11 cellular contexts compared by ENCODE assay signal in the genomic region with DNA sequence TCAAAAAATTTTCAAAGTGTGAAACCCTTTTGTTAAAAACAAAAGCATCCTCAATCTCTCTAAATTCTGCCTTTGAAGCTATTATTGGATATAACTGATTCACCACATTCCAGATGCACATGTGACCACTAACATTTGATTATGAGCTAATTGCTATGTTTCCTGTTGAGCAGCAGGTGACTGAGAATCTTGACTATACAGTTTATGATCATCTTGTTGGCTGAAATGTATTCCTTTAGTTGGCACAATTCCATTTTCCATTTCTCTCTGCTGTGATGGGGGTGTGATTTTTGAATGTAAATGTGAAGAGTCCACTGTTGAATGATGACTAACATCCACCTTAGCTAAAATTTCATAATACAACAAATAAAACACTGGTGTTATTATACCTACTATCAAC. TPM values are rescaled to one million over a fixed set of nuclear protein-coding genes. Genes with fewer than 3 reads are reported as not detected.
DNase-seq lines count a peak whose midpoint lies in the region; ATAC-seq and TF ChIP-seq lines count a peak whose summit lies in the region.
"Had no signal": no experiment of that assay in that cellular context is flagged by ENCODE, and none has a peak within 500 bp of the region (broad histone marks: within the 10 kb centered on the region; RNA-seq: fewer than 3 reads in every experiment).

No MANE protein-coding gene starts in this region.

- no peak for TF ChIP-seq POLR2A in spleen (IDR thresholded peaks at IDR 0.05)

- no peak for ATAC-seq in HG03460 (IDR thresholded peaks at IDR 0.05; ENCODE audit: unreplicated experiment)
- ATAC-seq: Panc1 had no signal

- no peak overlapping the region for H3K4me3 ChIP-seq in SJCRH30
- H3K4me3 ChIP-seq in spleen: no peak overlapping the region

- intact Hi-C loops in spleen (cut with DNase I; ENCODE audit: low total_unique reads): no loop called here

- H3K36me3 ChIP-seq in SJCRH30 (peaks cover 29% of the 10 kb centered on the region), spleen (peaks cover 0 to 70% (median 33%) of the 10 kb centered on the region in 6 donors)

- peaks cover 13% of the 10 kb centered on the region for H3K4me1 ChIP-seq in SJCRH30
- no peaks in the 10 kb centered on the region for H3K4me1 ChIP-seq in spleen

- H3K27me3 ChIP-seq in SJCRH30 (no peaks in the 10 kb centered on the region), spleen (replicated peaks in 1 of 7) (no peaks in the 10 kb centered on the region)

- H3K9me3 ChIP-seq in SJCRH30 (replicated peaks) (no peaks in the 10 kb centered on the region), spleen (no peaks in the 10 kb centered on the region)

- no peak for TF ChIP-seq CTCF in spleen (IDR thresholded peaks at IDR 0.05 in 8 of 11, conservative IDR thresholded peaks at IDR 0.05 in 3 of 11)

- peak; percentile 61 for DNase-seq in NCI-H510A treated with DMSO at 0.1 percent for 48 hours (lab: John Stamatoyannopoulos, UW)
- DNase-seq in NCI-H510A (lab: John Stamatoyannopoulos, UW): no peak
- DNase-seq in NCI-H1436 (lab: John Stamatoyannopoulos, UW): peak; percentile 77
- peak in 1 of 2 experiments; percentile 34 for DNase-seq in SJCRH30
- peak; percentile 39 to 81 for DNase-seq in lung microvascular endothelial cell (ENCODE audit: low read depth in 2 of 2)
- DNase-seq in spleen: no peak
- DNase-seq in NCI-H82 treated with DMSO at 0.1 percent for 48 hours (lab: John Stamatoyannopoulos, UW; ENCODE audit: unreplicated experiment): no peak
- DNase-seq: ACHN, KG1 had no signal

- H3K27ac ChIP-seq in SJCRH30: peak overlapping the region; percentile 16
- no peak overlapping the region for H3K27ac ChIP-seq in spleen

RNA-seq across cellular contexts. Expression of a gene that starts 10.7 kb away (rescaled TPM):
- total RNA-seq in SJCRH30 (2014; rRNA removed; shearing (Covaris generic)): 15.3 and 15.5 TPM in 2 replicates
- total RNA-seq in lung microvascular endothelial cell: 10.7 and 12.9 TPM in 2 replicates
- total RNA-seq in spleen: 10 to 100 TPM; 15.5 to 27.4 (median 21.3) TPM
- 1 to 10 TPM; 5.1 to 7.3 (median 5.7) TPM for polyA plus RNA-seq in spleen

RNA-seq across cellular contexts. Expression of a gene that starts 39.9 kb away (rescaled TPM):
- 13.1 and 21.4 TPM in 2 replicates for total RNA-seq in SJCRH30 (2014; rRNA removed; shearing (Covaris generic))
- total RNA-seq in lung microvascular endothelial cell (under 0.01 and 0.22 TPM in 2 replicates), spleen (under 1 TPM in 5 of 7 donors, not detected in 2; 0.20 to 0.69 (median 0.44) TPM)
- polyA plus RNA-seq in spleen: under 1 TPM in 2 of 3 donors, not detected in 1; 0.08 to 0.09 TPM

RNA-seq across cellular contexts. Expression of a gene that starts 44.0 kb away (rescaled TPM):
- 12.8 and 14.1 TPM in 2 replicates for total RNA-seq in SJCRH30 (2014; rRNA removed; shearing (Covaris generic))
- total RNA-seq in lung microvascular endothelial cell (2.4 and 3.7 TPM in 2 replicates), spleen (1 to 10 TPM; 1.4 to 4.3 (median 2.5) TPM)
- 1 to 10 TPM in 2 of 3 donors, under 1 TPM in 1; 0.93 to 2.3 (median 1.5) TPM for polyA plus RNA-seq in spleen

RNA-seq across cellular contexts. Expression of a gene that starts 44.1 kb away (rescaled TPM):
- total RNA-seq in SJCRH30 (2014; rRNA removed; shearing (Covaris generic)): 5.8 and 6.4 TPM in 2 replicates
- total RNA-seq in lung microvascular endothelial cell (3.3 and 4.6 TPM in 2 replicates), spleen (10 to 100 TPM in 1 of 7 donors, 1 to 10 TPM in 6; 4.8 to 11.8 (median 7.8) TPM)
- 1 to 10 TPM; 2.2 to 3.4 (median 3.4) TPM for polyA plus RNA-seq in spleen

Comparison
In these comparisons a context has a peak if more than half of its experiments do, and no peak if none do; other contexts are left out.
1. DNase-seq: peak in NCI-H510A treated with DMSO at 0.1 percent for 48 hours (single experiment), NCI-H1436 (single experiment) and lung microvascular endothelial cell (2 of 2); none in NCI-H510A (single experiment), spleen (single experiment) and NCI-H82 treated with DMSO at 0.1 percent for 48 hours (single experiment).